Comparison of ENCODE assay signal across 1 cellular context in genomic region chr11:7072401-7073028, GRCh38.
TF ChIP-seq lines count a peak whose summit lies in the region.

No MANE protein-coding gene starts in this region.

TF ChIP-seq in K562, 482 proteins besides CTCF, POLR2A, EP300 and RAD21 (continued from another document):
- TF ChIP-seq ZNF639 (CRISPR knock-in tag; conservative IDR thresholded peaks at IDR 0.05 in 1 of 2, IDR thresholded peaks at IDR 0.05 in 1 of 2), result no peak
- 0 out of 2 replicates have a peak, but pooled peaks have one; percentile 6 for TF ChIP-seq CBFA2T2 (conservative IDR thresholded peaks at IDR 0.05)
- peak; percentile 19; the same call in 1 of the 2 replicates for TF ChIP-seq ESRRA (IDR thresholded peaks at IDR 0.05; ENCODE audit: borderline replicate concordance, low read depth)
- TF ChIP-seq IRF2 (CRISPR knock-in tag; IDR thresholded peaks at IDR 0.05), result no peak
- no peak for TF ChIP-seq KAT7 (CRISPR knock-in tag; IDR thresholded peaks at IDR 0.05; ENCODE audit: borderline replicate concordance)
- no peak for TF ChIP-seq HIVEP1 (CRISPR knock-in tag; IDR thresholded peaks at IDR 0.05)
- TF ChIP-seq CBFA2T3 (IDR thresholded peaks at IDR 0.05), result peak; percentile 51
- 0 out of 6 replicates have a peak, but pooled peaks of 1 of the 3 experiments have one; percentile 23 for TF ChIP-seq ZBTB11 (CRISPR knock-in tag; IDR thresholded peaks at IDR 0.05)
- TF ChIP-seq EHMT2 (IDR thresholded peaks at IDR 0.05), result no peak
- TF ChIP-seq TCF3 (CRISPR knock-in tag; IDR thresholded peaks at IDR 0.05), result peak; percentile 30
